In the genomic region with DNA sequence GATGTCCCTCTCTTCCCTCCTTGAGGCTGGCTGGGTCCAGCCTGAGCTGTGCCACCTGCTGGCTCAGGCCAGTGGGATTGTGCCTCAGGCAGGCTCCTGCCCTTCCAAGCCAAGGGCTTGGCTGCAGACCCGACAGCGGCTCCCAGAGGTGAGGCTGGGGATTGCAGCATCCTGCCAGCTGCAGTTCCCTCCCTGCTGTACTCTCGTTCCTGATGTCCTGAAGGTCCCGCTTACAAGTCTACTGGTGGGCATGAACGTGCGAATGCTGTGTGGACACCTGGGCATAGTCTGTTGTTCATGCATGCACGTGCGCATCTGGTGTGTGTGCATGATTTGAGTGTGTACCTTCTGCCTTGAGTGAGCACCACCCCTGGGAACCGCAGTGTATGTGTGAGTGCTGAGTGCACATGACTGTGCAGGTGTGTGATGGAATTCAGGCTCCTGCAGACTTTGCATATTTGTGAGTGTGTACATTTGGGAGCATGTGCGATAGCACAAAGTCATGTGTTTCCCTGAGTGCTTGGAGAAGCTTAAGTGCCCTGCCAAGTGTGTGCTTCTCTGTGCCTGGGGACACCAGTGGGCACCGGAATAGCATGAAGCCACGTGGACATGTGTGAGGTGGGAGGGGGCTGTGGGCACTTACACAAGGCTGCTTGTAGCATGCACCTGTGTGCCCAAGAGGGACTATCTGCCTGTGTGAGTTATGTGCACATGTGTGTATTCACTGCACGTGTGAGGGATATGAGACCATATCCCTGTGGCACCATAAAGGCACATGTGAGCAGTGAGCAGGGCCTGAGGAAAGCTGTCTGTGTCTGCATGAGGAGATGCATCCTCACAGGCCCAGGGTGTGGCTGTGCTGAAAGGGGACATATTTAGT, we compare ENCODE assay signal across 7 cellular contexts. TPM values are rescaled to one million over a fixed set of nuclear protein-coding genes. Genes with fewer than 3 reads are reported as not detected.
DNase-seq lines count a peak whose midpoint lies in the region; ATAC-seq and TF ChIP-seq lines count a peak whose summit lies in the region.

No MANE protein-coding gene starts in this region.

- no peak overlapping the region for H3K4me3 ChIP-seq in GM06990 (replicated peaks; ENCODE audit: low read depth, low read length)
- no peak overlapping the region for H3K4me3 ChIP-seq in adrenal gland
- no peak overlapping the region for H3K4me3 ChIP-seq in heart right ventricle

- H3K27ac ChIP-seq in adrenal gland, result no peak overlapping the region
- H3K27ac ChIP-seq in heart right ventricle, result no peak overlapping the region

- H3K36me3 ChIP-seq in GM06990 (ENCODE audit: control insufficient read depth, insufficient read depth, low read length) (no peaks in the 10 kb centered on the region), adrenal gland (replicated peaks in 1 of 2) (no peaks in the 10 kb centered on the region), heart right ventricle (no peaks in the 10 kb centered on the region)

- ATAC-seq in heart right ventricle, result peak; percentile 77 to 94 (median 88)
- ATAC-seq in HG03135 (IDR thresholded peaks at IDR 0.05; ENCODE audit: unreplicated experiment), result no peak

- no peak for TF ChIP-seq POLR2A in adrenal gland (IDR thresholded peaks at IDR 0.05)

- 30 to 40% (median 34%) methylated on average over 10 to 13 of the region's 13 CpGs for WGBS in adrenal gland, 4 donors
- WGBS in heart right ventricle, 2 donors, result 32 to 35% methylated on average over 13 of the region's 13 CpGs

- H3K4me1 ChIP-seq in adrenal gland (replicated peaks in 1 of 2) (peaks cover 0 to 20% of the 10 kb centered on the region in 2 donors), heart right ventricle (peaks cover 0 to 39% (median 16%) of the 10 kb centered on the region in 9 donors)

- peak; percentile 44 for DNase-seq in GM06990 (ENCODE audit: extremely low read depth, insufficient read length)
- DNase-seq in SHP77 treated with DMSO at 0.1 percent for 48 hours (lab: John Stamatoyannopoulos, UW), result peak; percentile 61
- DNase-seq in adrenal gland, result peak; percentile 87 to 92 (median 90)
- peak; percentile 58 to 81 for DNase-seq in heart right ventricle
- peak; percentile 78 for DNase-seq in renal cortical epithelial cell (ENCODE audit: low read depth)

- peak; percentile 39; the same call in 1 of the 2 replicates for TF ChIP-seq EP300 in Ishikawa (IDR thresholded peaks at IDR 0.05; ENCODE audit: borderline replicate concordance)

- H3K9me3 ChIP-seq in adrenal gland (replicated peaks in 1 of 3), result no peaks in the 10 kb centered on the region
- no peaks in the 10 kb centered on the region for H3K9me3 ChIP-seq in heart right ventricle

- H3K27me3 ChIP-seq in GM06990 (replicated peaks; ENCODE audit: control insufficient read depth, insufficient read depth, low read length) (no peaks in the 10 kb centered on the region; the same call in 1 of the 2 replicates), adrenal gland (no peaks in the 10 kb centered on the region), heart right ventricle (peaks cover 0 to 10% (median 0%) of the 10 kb centered on the region in 7 donors)

- TF ChIP-seq RAD21 in Ishikawa (IDR thresholded peaks at IDR 0.05; ENCODE audit: low read depth), result peak; percentile 99

- intact Hi-C loops in adrenal gland (cut with DNase I) (loop anchor here (2.0 to 10.0 kb wide), 2 partner anchors 47 to 111 kb away; partner anchors contain the start of gene KRT83 (in 1 of the 2)), heart right ventricle (cut with DNase I) (loop anchor here in 4 of 10 donors (2.0 to 10.0 kb wide), 3 partner anchors 57 to 64 kb away; partner anchors contain the start of gene KRT86 (in 1 of the 4))

- TF ChIP-seq CTCF in GM06990 (IDR thresholded peaks at IDR 0.05; ENCODE audit: insufficient read depth, low read length, poor library complexity, severe bottlenecking) (peak; percentile 93), adrenal gland (IDR thresholded peaks at IDR 0.05) (peak; percentile 97 to 100 (median 100)), heart right ventricle (IDR thresholded peaks at IDR 0.05) (peak; percentile 92 to 98 (median 96))

TF ChIP-seq in Ishikawa, 13 proteins besides CTCF, POLR2A, EP300 and RAD21:
- TF ChIP-seq YY1 (IDR thresholded peaks at IDR 0.05; ENCODE audit: low read depth) (peak; percentile 72; the same call in 1 of the 2 replicates), REST (IDR thresholded peaks at IDR 0.05; ENCODE audit: low read depth) (no peak), TAF1 (IDR thresholded peaks at IDR 0.05; ENCODE audit: low read depth) (no peak), CREB1 (IDR thresholded peaks at IDR 0.05; ENCODE audit: low read depth) (no peak), NFIC (IDR thresholded peaks at IDR 0.05) (peak; percentile 58), EGR1 (IDR thresholded peaks at IDR 0.05) (no peak), TEAD4 (IDR thresholded peaks at IDR 0.05) (peak; percentile 13), CEBPB (IDR thresholded peaks at IDR 0.05) (no peak), FOXM1 (IDR thresholded peaks at IDR 0.05; ENCODE audit: borderline replicate concordance, low read depth) (no peak), TCF12 (IDR thresholded peaks at IDR 0.05; ENCODE audit: low read depth) (no peak; the same call in 1 of the 2 replicates), ZBTB7A (IDR thresholded peaks at IDR 0.05; ENCODE audit: low read depth) (no peak), MAX (IDR thresholded peaks at IDR 0.05) (peak; percentile 67)
- TF ChIP-seq, protein P1, sequence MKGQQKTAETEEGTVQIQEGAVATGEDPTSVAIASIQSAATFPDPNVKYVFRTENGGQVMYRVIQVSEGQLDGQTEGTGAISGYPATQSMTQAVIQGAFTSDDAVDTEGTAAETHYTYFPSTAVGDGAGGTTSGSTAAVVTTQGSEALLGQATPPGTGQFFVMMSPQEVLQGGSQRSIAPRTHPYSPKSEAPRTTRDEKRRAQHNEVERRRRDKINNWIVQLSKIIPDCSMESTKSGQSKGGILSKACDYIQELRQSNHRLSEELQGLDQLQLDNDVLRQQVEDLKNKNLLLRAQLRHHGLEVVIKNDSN (IDR thresholded peaks at IDR 0.05), result 0 out of 2 replicates have a peak, but pooled peaks have one; percentile 19

RNA-seq across cellular contexts. Expression of gene KRT7, which starts 19.3 kb away (rescaled TPM):
- total RNA-seq in adrenal gland (10 to 100 TPM in 2 of 8 donors, 1 to 10 TPM in 6; 1.3 to 13.5 (median 8.4) TPM), heart right ventricle (10 to 100 TPM in 1 of 10 donors, 1 to 10 TPM in 4, under 1 TPM in 2, not detected in 3; 0.59 to 10.8 (median 2.3) TPM), renal cortical epithelial cell (124 and 2,408 TPM in 2 replicates)
- polyA plus RNA-seq in adrenal gland (10 to 100 TPM in 2 of 3 donors, 1 to 10 TPM in 1; 2.1 to 34.8 (median 12.1) TPM), heart right ventricle (1 to 10 TPM in 1 of 2 donors, under 1 TPM in 1; 0.88 to 1.4 TPM)

RNA-seq across cellular contexts. Expression of gene KRT80, which starts 22.0 kb away (rescaled TPM):
- total RNA-seq in adrenal gland (10 to 100 TPM in 1 of 8 donors, 1 to 10 TPM in 6, under 1 TPM in 1; 0.95 to 14.6 (median 6.3) TPM), heart right ventricle (under 1 TPM in 9 of 10 donors, not detected in 1; 0.07 to 0.79 (median 0.16) TPM), renal cortical epithelial cell (26.3 and 27.3 TPM in 2 replicates)
- polyA plus RNA-seq in adrenal gland (1 to 10 TPM; 1.8 to 8.8 (median 2.5) TPM), heart right ventricle (under 1 TPM; 0.07 to 0.32 TPM)
